32 cellular contexts compared by ENCODE assay signal in the genomic region with DNA sequence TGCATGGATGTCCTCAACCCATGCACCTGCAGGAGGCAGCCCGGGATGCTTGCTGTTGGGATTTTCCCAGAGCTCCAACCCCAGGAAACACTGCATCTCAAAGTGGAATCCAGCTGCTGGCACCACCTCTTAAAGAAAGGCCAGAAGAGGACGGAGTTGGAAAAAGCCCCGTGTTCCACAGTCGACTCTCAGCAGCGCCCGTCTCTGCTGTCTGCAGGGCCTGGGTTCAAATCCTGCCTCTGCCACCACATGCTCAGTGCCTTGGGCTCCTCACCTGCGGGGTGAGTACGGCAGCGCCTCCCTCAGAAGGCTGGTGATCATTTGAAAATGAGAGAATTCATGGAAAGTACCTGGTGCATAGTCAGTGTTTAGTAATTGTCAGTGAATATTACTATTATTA.
DNase-seq lines count a peak whose midpoint lies in the region; ATAC-seq and TF ChIP-seq lines count a peak whose summit lies in the region.
"Had no signal": no experiment of that assay in that cellular context is flagged by ENCODE, and none has a peak within 500 bp of the region (broad histone marks: within the 10 kb centered on the region; RNA-seq: fewer than 3 reads in every experiment).

No MANE protein-coding gene starts in this region.

- H3K27ac ChIP-seq in spleen (no peak overlapping the region), heart left ventricle (no peak overlapping the region)
- H3K27ac ChIP-seq: 22Rv1; A549; BLaER1; BLaER1 treated with 17β-estradiol and CSF1 and Interleukin-3, amounts not matched to agents 10 nM and 100 nM; C4-2B had no signal

- no peak overlapping the region for H3K27ac Mint-ChIP-seq in Calu3 (ENCODE audit: unreplicated experiment)
- H3K27ac Mint-ChIP-seq: B cell; CD14-positive monocyte; CD4-positive, alpha-beta T cell; CD4-positive, CD25-positive, alpha-beta regulatory T cell; CD8-positive, alpha-beta memory T cell; CD8-positive, alpha-beta T cell had no signal

- DNase-seq in mesenteric fat pad (ENCODE audit: low spot score) (peak; percentile 49), posterior vena cava (ENCODE audit: low spot score) (peak; percentile 18), spleen (peak; percentile 38), heart left ventricle (no peak), Calu3 (no peak)
- no peak for DNase-seq in effector CD4-positive, alpha-beta T cell
- DNase-seq: 8988T; ACHN; AML-193; BE2C; C1 segment of cervical spinal cord; Caco-2; CD4-positive, alpha-beta memory T cell; CD4-positive, alpha-beta T cell; CD4-positive, CD25-positive, alpha-beta regulatory T cell; CD8-positive, alpha-beta memory T cell; CD8-positive, alpha-beta T cell; COR-L47; DMS 273 treated with DMSO at 0.1 percent for 48 hours; DMS153; DMS53; DMS79; DMS79 treated with DMSO at 0.1 percent for 48 hours; DND-41; EL had no signal

- WGBS in spleen, 5 donors, result 77 to 89% (median 86%) methylated on average over 9 of the region's 9 CpGs
- WGBS in heart left ventricle, 4 donors, result 79 to 93% (median 81%) methylated on average over 8 to 9 of the region's 9 CpGs

- BruUV-seq in Calu3 (replicated peaks; lab: Mats Ljungman, UMichigan), result no TSS peak

- peaks cover 0 to 93% (median 75%) of the 10 kb centered on the region in 8 donors for H3K9me3 ChIP-seq in spleen
- H3K9me3 ChIP-seq in heart left ventricle, result peaks cover 0 to 10% (median 0%) of the 10 kb centered on the region in 12 donors
- H3K9me3 ChIP-seq: BE2C, Caco-2 had no signal

- no peaks in the 10 kb centered on the region for H3K36me3 Mint-ChIP-seq in Calu3 (ENCODE audit: insufficient read depth, unreplicated experiment)
- H3K36me3 Mint-ChIP-seq: CD14-positive monocyte; CD8-positive, alpha-beta memory T cell; CD8-positive, alpha-beta T cell had no signal

- no peak for ATAC-seq in heart left ventricle
- ATAC-seq: A549; CD8-positive, alpha-beta T cell had no signal

- H3K36me3 ChIP-seq in spleen (no peaks in the 10 kb centered on the region), heart left ventricle (no peaks in the 10 kb centered on the region)
- H3K36me3 ChIP-seq: BE2C; BLaER1; BLaER1 treated with 17β-estradiol and CSF1 and Interleukin-3, amounts not matched to agents 10 nM and 100 nM had no signal

- H3K4me1 ChIP-seq in spleen, result no peaks in the 10 kb centered on the region
- H3K4me1 ChIP-seq in heart left ventricle, result no peaks in the 10 kb centered on the region
- H3K4me1 ChIP-seq: A549; BE2C; BLaER1; BLaER1 treated with 17β-estradiol and CSF1 and Interleukin-3, amounts not matched to agents 10 nM and 100 nM; Caco-2 had no signal

- no peaks in the 10 kb centered on the region for H3K4me1 Mint-ChIP-seq in Calu3 (ENCODE audit: low read depth, unreplicated experiment)
- H3K4me1 Mint-ChIP-seq: B cell; CD14-positive monocyte; CD4-positive, alpha-beta memory T cell; CD4-positive, CD25-positive, alpha-beta regulatory T cell; CD8-positive, alpha-beta memory T cell had no signal

- peaks cover 24% of the 10 kb centered on the region for H3K9me3 Mint-ChIP-seq in Calu3 (ENCODE audit: low read depth, unreplicated experiment)

- H3K27me3 Mint-ChIP-seq in Calu3 (ENCODE audit: unreplicated experiment), result no peaks in the 10 kb centered on the region
- H3K27me3 Mint-ChIP-seq: B cell; CD4-positive, alpha-beta memory T cell; CD4-positive, alpha-beta T cell; CD4-positive, CD25-positive, alpha-beta regulatory T cell had no signal

- CTCF ChIA-PET in Calu3 (lab: Charles Lee), result no interaction called here

- TF ChIP-seq CTCF in spleen (IDR thresholded peaks at IDR 0.05 in 8 of 11, conservative IDR thresholded peaks at IDR 0.05 in 3 of 11) (no peak), heart left ventricle (IDR thresholded peaks at IDR 0.05) (no peak), Calu3 (IDR thresholded peaks at IDR 0.05; ENCODE audit: unreplicated experiment) (no peak)

- no peak overlapping the region for H3K4me3 Mint-ChIP-seq in Calu3 (ENCODE audit: low read depth, unreplicated experiment)
- H3K4me3 Mint-ChIP-seq: B cell; CD14-positive monocyte; CD4-positive, alpha-beta memory T cell; CD4-positive, alpha-beta T cell; CD4-positive, CD25-positive, alpha-beta regulatory T cell; CD8-positive, alpha-beta memory T cell; CD8-positive, alpha-beta T cell had no signal

- H3K27me3 ChIP-seq in spleen (replicated peaks in 1 of 7), result no peaks in the 10 kb centered on the region
- H3K27me3 ChIP-seq in heart left ventricle, result peaks cover 0 to 3% (median 0%) of the 10 kb centered on the region in 9 donors
- H3K27me3 ChIP-seq: BE2C; BLaER1; BLaER1 treated with 17β-estradiol and CSF1 and Interleukin-3, amounts not matched to agents 10 nM and 100 nM had no signal

- no peak overlapping the region for H3K4me3 ChIP-seq in spleen
- no peak overlapping the region for H3K4me3 ChIP-seq in heart left ventricle
- H3K4me3 ChIP-seq: A549; BLaER1; BLaER1 treated with 17β-estradiol and CSF1 and Interleukin-3, amounts not matched to agents 10 nM and 100 nM had no signal

- intact Hi-C loops in posterior vena cava (cut with DNase I) (no loop called here), spleen (cut with DNase I; ENCODE audit: low total_unique reads) (no loop called here), heart left ventricle (cut with DNase I) (no loop called here), Calu3 (cut with micrococcal nuclease; ENCODE audit: unreplicated experiment) (no loop called here)

- TF ChIP-seq POLR2A in spleen (IDR thresholded peaks at IDR 0.05) (no peak), heart left ventricle (IDR thresholded peaks at IDR 0.05) (no peak)

Comparison
In these comparisons a context has a peak if more than half of its experiments do, and no peak if none do; other contexts are left out.
1. DNase-seq: peak in mesenteric fat pad (single experiment), posterior vena cava (single experiment) and spleen (single experiment); none in heart left ventricle (0 of 5), Calu3 (single experiment) and effector CD4-positive, alpha-beta T cell (single experiment).